Comparison of ENCODE assay signal across 8 cellular contexts in the genomic region with DNA sequence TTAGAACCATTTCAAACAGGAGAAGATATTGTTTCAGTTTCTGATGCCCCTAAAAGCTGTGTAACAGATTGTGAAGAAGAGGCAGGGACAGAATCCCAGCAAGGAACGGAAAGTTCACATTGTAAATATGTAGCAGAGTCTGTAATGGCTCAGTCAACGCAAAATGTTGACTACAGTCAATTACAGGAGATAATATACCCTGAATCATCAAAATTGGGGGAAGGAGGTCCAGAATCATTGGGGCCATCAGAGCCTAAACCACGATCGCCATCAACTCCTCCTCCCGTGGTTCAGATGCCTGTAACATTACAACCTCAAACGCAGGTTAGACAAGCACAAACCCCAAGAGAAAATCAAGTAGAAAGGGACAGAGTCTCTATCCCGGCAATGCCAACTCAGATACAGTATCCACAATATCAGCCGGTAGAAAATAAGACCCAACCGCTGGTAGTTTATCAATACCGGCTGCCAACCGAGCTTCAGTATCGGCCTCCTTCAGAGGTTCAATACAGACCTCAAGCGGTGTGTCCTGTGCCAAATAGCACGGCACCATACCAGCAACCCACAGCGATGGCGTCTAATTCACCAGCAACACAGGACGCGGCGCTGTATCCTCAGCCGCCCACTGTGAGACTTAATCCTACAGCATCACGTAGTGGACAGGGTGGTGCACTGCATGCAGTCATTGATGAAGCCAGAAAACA. TPM values are rescaled to one million over a fixed set of nuclear protein-coding genes. Genes with fewer than 3 reads are reported as not detected.
A peak's percentile ranks its signal among the peaks of the same experiment; 100 is the strongest.
DNase-seq lines count a peak whose midpoint lies in the region; ATAC-seq and TF ChIP-seq lines count a peak whose summit lies in the region.

No MANE protein-coding gene starts in this region.

- no peaks in the 10 kb centered on the region for H3K27me3 ChIP-seq in right atrium auricular region

- TF ChIP-seq CTCF in C4-2B (conservative IDR thresholded peaks at IDR 0.05) (peak; percentile 99), right atrium auricular region (IDR thresholded peaks at IDR 0.05) (peak; percentile 84 to 89)

- intact Hi-C loops in sciatic nerve (cut with DNase I) = loop anchor here (10.0 kb wide), 1 partner anchor 224 kb away; no protein-coding TSS in a partner anchor

- H3K4me3 ChIP-seq in right atrium auricular region = no peak overlapping the region

- peaks cover 8% of the 10 kb centered on the region for H3K4me1 Mint-ChIP-seq in T-helper 17 cell

- no peak overlapping the region for H3K27ac Mint-ChIP-seq in T-helper 17 cell

- H3K9me3 ChIP-seq in T-helper 17 cell (ENCODE audit: control insufficient read depth, low read length, poor library complexity, severe bottlenecking) (no peaks in the 10 kb centered on the region), right atrium auricular region (no peaks in the 10 kb centered on the region)

- DNase-seq in NCI-H128 (lab: John Stamatoyannopoulos, UW; ENCODE audit: unreplicated experiment) = peak; percentile 33
- peak; percentile 29 to 64 (median 47) for DNase-seq in T-helper 17 cell
- peak; percentile 52 for DNase-seq in amniotic stem cell (lab: John Stamatoyannopoulos, UW)
- peak; percentile 92 for DNase-seq in right atrium auricular region (ENCODE audit: low spot score)
- peak; percentile 87 for DNase-seq in sciatic nerve (ENCODE audit: low spot score)

- ATAC-seq in GM21723 (IDR thresholded peaks at IDR 0.05; ENCODE audit: unreplicated experiment) = peak; percentile 57
- peak; percentile 100 for ATAC-seq in T-helper 17 cell
- peak; percentile 96 for ATAC-seq in sciatic nerve
- no peak for ATAC-seq in GM18870 (IDR thresholded peaks at IDR 0.05; ENCODE audit: unreplicated experiment)

- H3K4me3 Mint-ChIP-seq in T-helper 17 cell = peak overlapping the region; percentile 33

- H3K27me3 Mint-ChIP-seq in T-helper 17 cell = peaks cover 18% of the 10 kb centered on the region

- no peaks in the 10 kb centered on the region for H3K36me3 Mint-ChIP-seq in T-helper 17 cell (ENCODE audit: low read depth)

- H3K36me3 ChIP-seq in right atrium auricular region = no peaks in the 10 kb centered on the region

- H3K27ac ChIP-seq in C4-2B (no peak overlapping the region), right atrium auricular region (no peak overlapping the region)

- no peaks in the 10 kb centered on the region for H3K4me1 ChIP-seq in right atrium auricular region

RNA-seq across cellular contexts. Expression of a gene that starts 40.8 kb away (rescaled TPM):
- not detected for total RNA-seq in T-helper 17 cell
- total RNA-seq in right atrium auricular region = not detected
- not detected for total RNA-seq in sciatic nerve

Comparison
In these comparisons a context has a peak if more than half of its experiments do, and no peak if none do; other contexts are left out.
1. DNase-seq: peak in every context shown above with its lines; median percentile 92 in right atrium auricular region; 87 in sciatic nerve; 52 in amniotic stem cell; 47 in T-helper 17 cell; 33 in NCI-H128.